ENCODE assay signal across 1 cellular context in the genomic region with DNA sequence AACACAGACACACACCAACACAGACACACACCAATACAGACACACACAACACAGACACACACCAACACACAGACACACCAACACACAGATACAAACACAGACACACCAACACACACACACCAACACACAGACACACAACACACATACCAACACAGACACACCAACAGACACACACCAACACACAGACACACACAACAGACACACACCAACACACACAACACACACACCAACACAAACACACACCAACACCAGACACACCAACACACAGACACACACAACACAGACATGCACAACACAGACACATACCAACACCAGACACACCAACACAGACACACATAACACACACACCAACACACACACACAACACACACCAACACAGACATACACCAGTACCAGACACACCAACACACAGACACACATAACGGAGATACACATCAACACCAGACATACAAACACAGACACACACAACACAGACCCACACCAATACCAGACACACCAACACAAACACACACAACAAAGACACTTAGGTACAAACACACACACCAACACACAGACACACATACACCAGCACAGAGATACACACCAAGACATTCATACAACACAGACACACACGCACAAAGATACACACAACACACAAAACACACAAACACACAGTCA.
TF ChIP-seq lines count a peak whose summit lies in the region.

No MANE protein-coding gene starts in this region.

TF ChIP-seq in HEK293, 187 proteins besides CTCF, POLR2A, EP300 and RAD21 (continued from another document and continues in another):
- TF ChIP-seq INSM2 (tag by site-specific recombination; IDR thresholded peaks at IDR 0.05) (0 out of 2 replicates have a peak, but pooled peaks have one; percentile 13), ZNF518A (tag by site-specific recombination; conservative IDR thresholded peaks at IDR 0.05; ENCODE audit: low read depth) (no peak), BCL6B (tag by site-specific recombination; IDR thresholded peaks at IDR 0.05) (peak; percentile 12; the same call in 1 of the 2 replicates), ZNF548 (tag by site-specific recombination; IDR thresholded peaks at IDR 0.05) (no peak; the same call in 1 of the 2 replicates), ZEB2 (tag by site-specific recombination; IDR thresholded peaks at IDR 0.05) (no peak), ZNF416 (tag by site-specific recombination; IDR thresholded peaks at IDR 0.05) (no peak), ZNF148 (tag by site-specific recombination; IDR thresholded peaks at IDR 0.05; ENCODE audit: borderline replicate concordance) (peak; percentile 14; the same call in 1 of the 2 replicates), ZBTB1 (tag by site-specific recombination; IDR thresholded peaks at IDR 0.05) (peak; percentile 1; the same call in 1 of the 2 replicates), ZNF560 (tag by site-specific recombination; IDR thresholded peaks at IDR 0.05; ENCODE audit: borderline replicate concordance) (0 out of 2 replicates have a peak, but pooled peaks have one; percentile 56), ZNF544 (tag by site-specific recombination; IDR thresholded peaks at IDR 0.05) (no peak), GFI1B (tag by site-specific recombination; IDR thresholded peaks at IDR 0.05) (no peak), ZNF394 (tag by site-specific recombination; IDR thresholded peaks at IDR 0.05; ENCODE audit: borderline replicate concordance) (no peak), ZNF791 (tag by site-specific recombination; IDR thresholded peaks at IDR 0.05) (no peak), ZNF530 (tag by site-specific recombination; IDR thresholded peaks at IDR 0.05; ENCODE audit: low read depth) (no peak), ZNF211 (tag by site-specific recombination; IDR thresholded peaks at IDR 0.05; ENCODE audit: low read depth) (no peak), RBAK (tag by site-specific recombination; IDR thresholded peaks at IDR 0.05) (no peak), ZNF175 (tag by site-specific recombination; IDR thresholded peaks at IDR 0.05) (no peak), IKZF3 (tag by site-specific recombination; IDR thresholded peaks at IDR 0.05) (no peak), ZNF624 (tag by site-specific recombination; IDR thresholded peaks at IDR 0.05) (no peak), ZNF549 (tag by site-specific recombination; IDR thresholded peaks at IDR 0.05) (no peak), PRDM10 (tag by site-specific recombination; IDR thresholded peaks at IDR 0.05) (no peak)
- TF ChIP-seq, protein P1, sequence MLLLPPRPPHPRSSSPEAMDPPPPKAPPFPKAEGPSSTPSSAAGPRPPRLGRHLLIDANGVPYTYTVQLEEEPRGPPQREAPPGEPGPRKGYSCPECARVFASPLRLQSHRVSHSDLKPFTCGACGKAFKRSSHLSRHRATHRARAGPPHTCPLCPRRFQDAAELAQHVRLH (tag by site-specific recombination; IDR thresholded peaks at IDR 0.05): no peak
- TF ChIP-seq, protein P2, sequence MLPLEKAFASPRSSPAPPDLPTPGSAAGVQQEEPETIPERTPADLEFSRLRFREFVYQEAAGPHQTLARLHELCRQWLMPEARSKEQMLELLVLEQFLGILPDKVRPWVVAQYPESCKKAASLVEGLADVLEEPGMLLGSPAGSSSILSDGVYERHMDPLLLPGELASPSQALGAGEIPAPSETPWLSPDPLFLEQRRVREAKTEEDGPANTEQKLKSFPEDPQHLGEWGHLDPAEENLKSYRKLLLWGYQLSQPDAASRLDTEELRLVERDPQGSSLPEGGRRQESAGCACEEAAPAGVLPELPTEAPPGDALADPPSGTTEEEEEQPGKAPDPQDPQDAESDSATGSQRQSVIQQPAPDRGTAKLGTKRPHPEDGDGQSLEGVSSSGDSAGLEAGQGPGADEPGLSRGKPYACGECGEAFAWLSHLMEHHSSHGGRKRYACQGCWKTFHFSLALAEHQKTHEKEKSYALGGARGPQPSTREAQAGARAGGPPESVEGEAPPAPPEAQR (tag by site-specific recombination; IDR thresholded peaks at IDR 0.05): no peak
- TF ChIP-seq, protein P3, sequence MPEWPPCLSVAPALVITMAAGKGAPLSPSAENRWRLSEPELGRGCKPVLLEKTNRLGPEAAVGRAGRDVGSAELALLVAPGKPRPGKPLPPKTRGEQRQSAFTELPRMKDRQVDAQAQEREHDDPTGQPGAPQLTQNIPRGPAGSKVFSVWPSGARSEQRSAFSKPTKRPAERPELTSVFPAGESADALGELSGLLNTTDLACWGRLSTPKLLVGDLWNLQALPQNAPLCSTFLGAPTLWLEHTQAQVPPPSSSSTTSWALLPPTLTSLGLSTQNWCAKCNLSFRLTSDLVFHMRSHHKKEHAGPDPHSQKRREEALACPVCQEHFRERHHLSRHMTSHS (tag by site-specific recombination; IDR thresholded peaks at IDR 0.05): peak; percentile 10; the same call in 1 of the 2 replicates
- TF ChIP-seq, protein P4, sequence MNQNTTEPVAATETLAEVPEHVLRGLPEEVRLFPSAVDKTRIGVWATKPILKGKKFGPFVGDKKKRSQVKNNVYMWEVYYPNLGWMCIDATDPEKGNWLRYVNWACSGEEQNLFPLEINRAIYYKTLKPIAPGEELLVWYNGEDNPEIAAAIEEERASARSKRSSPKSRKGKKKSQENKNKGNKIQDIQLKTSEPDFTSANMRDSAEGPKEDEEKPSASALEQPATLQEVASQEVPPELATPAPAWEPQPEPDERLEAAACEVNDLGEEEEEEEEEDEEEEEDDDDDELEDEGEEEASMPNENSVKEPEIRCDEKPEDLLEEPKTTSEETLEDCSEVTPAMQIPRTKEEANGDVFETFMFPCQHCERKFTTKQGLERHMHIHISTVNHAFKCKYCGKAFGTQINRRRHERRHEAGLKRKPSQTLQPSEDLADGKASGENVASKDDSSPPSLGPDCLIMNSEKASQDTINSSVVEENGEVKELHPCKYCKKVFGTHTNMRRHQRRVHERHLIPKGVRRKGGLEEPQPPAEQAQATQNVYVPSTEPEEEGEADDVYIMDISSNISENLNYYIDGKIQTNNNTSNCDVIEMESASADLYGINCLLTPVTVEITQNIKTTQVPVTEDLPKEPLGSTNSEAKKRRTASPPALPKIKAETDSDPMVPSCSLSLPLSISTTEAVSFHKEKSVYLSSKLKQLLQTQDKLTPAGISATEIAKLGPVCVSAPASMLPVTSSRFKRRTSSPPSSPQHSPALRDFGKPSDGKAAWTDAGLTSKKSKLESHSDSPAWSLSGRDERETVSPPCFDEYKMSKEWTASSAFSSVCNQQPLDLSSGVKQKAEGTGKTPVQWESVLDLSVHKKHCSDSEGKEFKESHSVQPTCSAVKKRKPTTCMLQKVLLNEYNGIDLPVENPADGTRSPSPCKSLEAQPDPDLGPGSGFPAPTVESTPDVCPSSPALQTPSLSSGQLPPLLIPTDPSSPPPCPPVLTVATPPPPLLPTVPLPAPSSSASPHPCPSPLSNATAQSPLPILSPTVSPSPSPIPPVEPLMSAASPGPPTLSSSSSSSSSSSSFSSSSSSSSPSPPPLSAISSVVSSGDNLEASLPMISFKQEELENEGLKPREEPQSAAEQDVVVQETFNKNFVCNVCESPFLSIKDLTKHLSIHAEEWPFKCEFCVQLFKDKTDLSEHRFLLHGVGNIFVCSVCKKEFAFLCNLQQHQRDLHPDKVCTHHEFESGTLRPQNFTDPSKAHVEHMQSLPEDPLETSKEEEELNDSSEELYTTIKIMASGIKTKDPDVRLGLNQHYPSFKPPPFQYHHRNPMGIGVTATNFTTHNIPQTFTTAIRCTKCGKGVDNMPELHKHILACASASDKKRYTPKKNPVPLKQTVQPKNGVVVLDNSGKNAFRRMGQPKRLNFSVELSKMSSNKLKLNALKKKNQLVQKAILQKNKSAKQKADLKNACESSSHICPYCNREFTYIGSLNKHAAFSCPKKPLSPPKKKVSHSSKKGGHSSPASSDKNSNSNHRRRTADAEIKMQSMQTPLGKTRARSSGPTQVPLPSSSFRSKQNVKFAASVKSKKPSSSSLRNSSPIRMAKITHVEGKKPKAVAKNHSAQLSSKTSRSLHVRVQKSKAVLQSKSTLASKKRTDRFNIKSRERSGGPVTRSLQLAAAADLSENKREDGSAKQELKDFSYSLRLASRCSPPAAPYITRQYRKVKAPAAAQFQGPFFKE (tag by site-specific recombination; IDR thresholded peaks at IDR 0.05; ENCODE audit: borderline replicate concordance): peak; percentile 57; the same call in 1 of the 2 replicates
